In the genomic region with DNA sequence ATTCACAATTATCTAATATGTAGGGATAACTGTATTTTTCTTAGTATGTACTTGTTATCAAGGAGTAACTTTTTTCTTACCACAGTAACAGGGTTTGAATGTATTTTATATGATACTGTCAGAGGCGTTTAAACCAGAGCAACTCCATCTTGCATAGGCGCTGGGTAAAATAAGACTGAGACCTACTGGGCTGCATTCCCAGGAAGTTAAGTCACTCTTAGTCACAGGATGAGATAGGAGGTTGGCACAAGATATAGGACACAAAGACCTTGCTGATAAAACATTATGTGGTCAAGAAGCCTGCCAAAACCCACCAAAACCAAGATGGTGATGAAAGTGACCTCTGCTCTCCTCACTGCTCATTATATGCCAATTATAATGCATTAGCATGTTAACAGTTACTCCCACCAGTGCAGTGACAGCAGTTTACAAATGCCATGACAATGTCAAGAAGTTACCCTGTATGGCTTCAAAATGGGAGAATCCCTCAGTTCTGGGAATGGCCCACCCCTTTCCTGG, we compare ENCODE assay signal across 13 cellular contexts.
DNase-seq lines count a peak whose midpoint lies in the region; ATAC-seq and TF ChIP-seq lines count a peak whose summit lies in the region.
"Had no signal": no experiment of that assay in that cellular context is flagged by ENCODE, and none has a peak within 500 bp of the region (broad histone marks: within the 10 kb centered on the region; RNA-seq: fewer than 3 reads in every experiment).

No MANE protein-coding gene starts in this region.

- no peaks in the 10 kb centered on the region for H3K4me1 ChIP-seq in SJCRH30
- peaks cover 13% of the 10 kb centered on the region for H3K4me1 ChIP-seq in fibroblast of lung (ENCODE audit: control insufficient read depth, extremely low read depth, insufficient read depth, low read length)
- H3K4me1 ChIP-seq in rectal smooth muscle tissue (ENCODE audit: control insufficient read depth, insufficient read depth, low read length): peaks cover 11% of the 10 kb centered on the region

- H3K27me3 ChIP-seq in SJCRH30: no peaks in the 10 kb centered on the region
- no peaks in the 10 kb centered on the region for H3K27me3 ChIP-seq in fibroblast of lung (ENCODE audit: control insufficient read depth, insufficient read depth, low read length)
- H3K27me3 ChIP-seq in rectal smooth muscle tissue (ENCODE audit: control insufficient read depth, insufficient read depth, low read length): no peaks in the 10 kb centered on the region

- no peak overlapping the region for H3K4me3 Mint-ChIP-seq in activated naive CD8-positive, alpha-beta T cell treated with anti-CD3 and anti-CD28 coated beads, Interleukin-2, amount 50 U/mL, for 24 hours
- H3K4me3 Mint-ChIP-seq in stimulated activated effector memory CD8-positive, alpha-beta T cell treated with anti-CD3 and anti-CD28 coated beads, Interleukin-12 subunit alpha, Interleukin-12 subunit beta, amount 100 ng/mL, for 72 hours: no peak overlapping the region
- H3K4me3 Mint-ChIP-seq in activated CD8-positive, alpha-beta T cell treated with anti-CD3 and anti-CD28 coated beads, Interleukin-2, amount 10 ng/mL, durations not matched to agents 7 days and 5 days: no peak overlapping the region
- H3K4me3 Mint-ChIP-seq: activated CD4-positive, alpha-beta T cell treated with anti-CD3 and anti-CD28 coated beads for 36 hours; activated naive CD8-positive, alpha-beta T cell treated with anti-CD3 and anti-CD28 coated beads, Interleukin-2, amount 10 ng/mL, durations not matched to agents 7 days and 5 days; mesothelial cell of epicardium had no signal

- no peaks in the 10 kb centered on the region for H4K20me1 ChIP-seq in fibroblast of lung (ENCODE audit: control insufficient read depth, extremely low read depth, insufficient read depth, low read length)

- no peak for TF ChIP-seq CTCF in fibroblast of lung (conservative IDR thresholded peaks at IDR 0.05 in 1 of 2, IDR thresholded peaks at IDR 0.05 in 1 of 2; ENCODE audit: low read depth in 1 of 2, low read length in 2 of 2)

- H3K9me3 ChIP-seq in SJCRH30 (replicated peaks) (no peaks in the 10 kb centered on the region; the same call in 1 of the 2 replicates), fibroblast of lung (ENCODE audit: control insufficient read depth, insufficient read depth, low read depth, low read length) (no peaks in the 10 kb centered on the region)

- H3K4me1 Mint-ChIP-seq in activated naive CD8-positive, alpha-beta T cell treated with anti-CD3 and anti-CD28 coated beads, Interleukin-2, amount 50 U/mL, for 24 hours: no peaks in the 10 kb centered on the region
- no peaks in the 10 kb centered on the region for H3K4me1 Mint-ChIP-seq in stimulated activated effector memory CD8-positive, alpha-beta T cell treated with anti-CD3 and anti-CD28 coated beads, Interleukin-12 subunit alpha, Interleukin-12 subunit beta, amount 100 ng/mL, for 72 hours
- H3K4me1 Mint-ChIP-seq in activated CD8-positive, alpha-beta T cell treated with anti-CD3 and anti-CD28 coated beads, Interleukin-2, amount 10 ng/mL, durations not matched to agents 7 days and 5 days (ENCODE audit: low read depth): no peaks in the 10 kb centered on the region
- H3K4me1 Mint-ChIP-seq: activated CD4-positive, alpha-beta T cell treated with anti-CD3 and anti-CD28 coated beads for 36 hours; activated naive CD8-positive, alpha-beta T cell treated with anti-CD3 and anti-CD28 coated beads, Interleukin-2, amount 10 ng/mL, durations not matched to agents 7 days and 5 days; mesothelial cell of epicardium had no signal

- no peaks in the 10 kb centered on the region for H3K36me3 Mint-ChIP-seq in activated naive CD8-positive, alpha-beta T cell treated with anti-CD3 and anti-CD28 coated beads, Interleukin-2, amount 50 U/mL, for 24 hours (ENCODE audit: low read depth)
- no peaks in the 10 kb centered on the region for H3K36me3 Mint-ChIP-seq in stimulated activated effector memory CD8-positive, alpha-beta T cell treated with anti-CD3 and anti-CD28 coated beads, Interleukin-12 subunit alpha, Interleukin-12 subunit beta, amount 100 ng/mL, for 72 hours
- no peaks in the 10 kb centered on the region for H3K36me3 Mint-ChIP-seq in activated CD8-positive, alpha-beta T cell treated with anti-CD3 and anti-CD28 coated beads, Interleukin-2, amount 10 ng/mL, durations not matched to agents 7 days and 5 days (ENCODE audit: low read depth)
- H3K36me3 Mint-ChIP-seq: activated naive CD8-positive, alpha-beta T cell treated with anti-CD3 and anti-CD28 coated beads, Interleukin-2, amount 10 ng/mL, durations not matched to agents 7 days and 5 days; mesothelial cell of epicardium had no signal

- H2AFZ ChIP-seq in fibroblast of lung (ENCODE audit: low read length): no peak overlapping the region

- H3K27me3 Mint-ChIP-seq in activated naive CD8-positive, alpha-beta T cell treated with anti-CD3 and anti-CD28 coated beads, Interleukin-2, amount 50 U/mL, for 24 hours: no peaks in the 10 kb centered on the region
- H3K27me3 Mint-ChIP-seq in activated CD8-positive, alpha-beta T cell treated with anti-CD3 and anti-CD28 coated beads, Interleukin-2, amount 10 ng/mL, durations not matched to agents 7 days and 5 days (ENCODE audit: low read depth): no peaks in the 10 kb centered on the region
- H3K27me3 Mint-ChIP-seq: activated CD4-positive, alpha-beta T cell treated with anti-CD3 and anti-CD28 coated beads for 36 hours; activated naive CD8-positive, alpha-beta T cell treated with anti-CD3 and anti-CD28 coated beads, Interleukin-2, amount 10 ng/mL, durations not matched to agents 7 days and 5 days had no signal

- no peaks in the 10 kb centered on the region for H3K36me3 ChIP-seq in SJCRH30
- no peaks in the 10 kb centered on the region for H3K36me3 ChIP-seq in fibroblast of lung (ENCODE audit: control insufficient read depth, insufficient read depth, low read length)
- H3K36me3 ChIP-seq in rectal smooth muscle tissue (ENCODE audit: control insufficient read depth, insufficient read depth, low read length): no peaks in the 10 kb centered on the region

- H3K4me2 ChIP-seq in fibroblast of lung (ENCODE audit: extremely low read depth, insufficient read depth, low read length): peak overlapping the region; percentile 25

- H3K27ac ChIP-seq in SJCRH30 (peak overlapping the region; percentile 33; the same call in 1 of the 2 replicates), fibroblast of lung (ENCODE audit: insufficient read depth, low read length) (peak overlapping the region; percentile 78), rectal smooth muscle tissue (ENCODE audit: low read depth, low read length) (peak overlapping the region; percentile 36)

- no peak overlapping the region for H3K9ac ChIP-seq in fibroblast of lung (ENCODE audit: insufficient read depth, low read length)
- H3K9ac ChIP-seq in rectal smooth muscle tissue (ENCODE audit: low read length): no peak overlapping the region

- POLR2A ChIA-PET in activated CD8-positive, alpha-beta T cell treated with anti-CD3 and anti-CD28 coated beads, Interleukin-2, amount 10 ng/mL, durations not matched to agents 7 days and 5 days (lab: Charles Lee): no interaction called here

- H3K9me3 Mint-ChIP-seq in activated naive CD8-positive, alpha-beta T cell treated with anti-CD3 and anti-CD28 coated beads, Interleukin-2, amount 50 U/mL, for 24 hours: no peaks in the 10 kb centered on the region
- H3K9me3 Mint-ChIP-seq in stimulated activated effector memory CD8-positive, alpha-beta T cell treated with anti-CD3 and anti-CD28 coated beads, Interleukin-12 subunit alpha, Interleukin-12 subunit beta, amount 100 ng/mL, for 72 hours: peaks cover 22% of the 10 kb centered on the region
- H3K9me3 Mint-ChIP-seq in activated CD8-positive, alpha-beta T cell treated with anti-CD3 and anti-CD28 coated beads, Interleukin-2, amount 10 ng/mL, durations not matched to agents 7 days and 5 days (ENCODE audit: insufficient read depth): no peaks in the 10 kb centered on the region
- H3K9me3 Mint-ChIP-seq: activated naive CD8-positive, alpha-beta T cell treated with anti-CD3 and anti-CD28 coated beads, Interleukin-2, amount 10 ng/mL, durations not matched to agents 7 days and 5 days had no signal

- CTCF ChIA-PET in activated CD8-positive, alpha-beta T cell treated with anti-CD3 and anti-CD28 coated beads, Interleukin-2, amount 10 ng/mL, durations not matched to agents 7 days and 5 days (lab: Charles Lee): no interaction called here

- ATAC-seq in activated naive CD8-positive, alpha-beta T cell treated with anti-CD3 and anti-CD28 coated beads, Interleukin-2, amount 50 U/mL, for 24 hours: no peak
- no peak for ATAC-seq in stimulated activated effector memory CD8-positive, alpha-beta T cell treated with anti-CD3 and anti-CD28 coated beads, Interleukin-12 subunit alpha, Interleukin-12 subunit beta, amount 100 ng/mL, for 72 hours
- ATAC-seq in HG02938 (IDR thresholded peaks at IDR 0.05; ENCODE audit: unreplicated experiment): no peak
- ATAC-seq in activated CD8-positive, alpha-beta T cell treated with anti-CD3 and anti-CD28 coated beads, Interleukin-2, amount 10 ng/mL, durations not matched to agents 7 days and 5 days: no peak

- no peaks in the 10 kb centered on the region for H3K79me2 ChIP-seq in fibroblast of lung (ENCODE audit: control insufficient read depth, insufficient read depth, low read length)

- H3K27ac Mint-ChIP-seq in activated naive CD8-positive, alpha-beta T cell treated with anti-CD3 and anti-CD28 coated beads, Interleukin-2, amount 50 U/mL, for 24 hours: no peak overlapping the region
- H3K27ac Mint-ChIP-seq in stimulated activated effector memory CD8-positive, alpha-beta T cell treated with anti-CD3 and anti-CD28 coated beads, Interleukin-12 subunit alpha, Interleukin-12 subunit beta, amount 100 ng/mL, for 72 hours: no peak overlapping the region
- no peak overlapping the region for H3K27ac Mint-ChIP-seq in activated CD8-positive, alpha-beta T cell treated with anti-CD3 and anti-CD28 coated beads, Interleukin-2, amount 10 ng/mL, durations not matched to agents 7 days and 5 days
- H3K27ac Mint-ChIP-seq: activated CD4-positive, alpha-beta T cell treated with anti-CD3 and anti-CD28 coated beads for 36 hours; activated naive CD8-positive, alpha-beta T cell treated with anti-CD3 and anti-CD28 coated beads, Interleukin-2, amount 10 ng/mL, durations not matched to agents 7 days and 5 days; mesothelial cell of epicardium had no signal

- H3K4me3 ChIP-seq in SJCRH30 (no peak overlapping the region), fibroblast of lung (replicated peaks in 1 of 4; ENCODE audit: control extremely low read depth in 1 of 4, insufficient read depth in 1 of 4, low read depth in 3 of 4, low read length in 4 of 4) (no peak overlapping the region), rectal smooth muscle tissue (ENCODE audit: low read length) (no peak overlapping the region)

- DNase-seq in H4 (ENCODE audit: low spot score) (peak; percentile 95), SJCRH30 (peak in 1 of 2 experiments; percentile 6), fibroblast of lung (ENCODE audit: low read depth in 2 of 2) (peak; percentile 80 to 98)
- no peak for DNase-seq in activated naive CD8-positive, alpha-beta T cell treated with anti-CD3 and anti-CD28 coated beads, Interleukin-2, amount 50 U/mL, for 24 hours
- DNase-seq in stimulated activated effector memory CD8-positive, alpha-beta T cell treated with anti-CD3 and anti-CD28 coated beads, Interleukin-12 subunit alpha, Interleukin-12 subunit beta, amount 100 ng/mL, for 72 hours (ENCODE audit: low spot score in 2 of 2): no peak
- DNase-seq in activated CD8-positive, alpha-beta T cell treated with anti-CD3 and anti-CD28 coated beads, Interleukin-2, amount 10 ng/mL, durations not matched to agents 7 days and 5 days: no peak
- DNase-seq: activated CD4-positive, alpha-beta T cell treated with anti-CD3 and anti-CD28 coated beads for 36 hours; activated naive CD8-positive, alpha-beta T cell treated with anti-CD3 and anti-CD28 coated beads, Interleukin-2, amount 10 ng/mL, durations not matched to agents 7 days and 5 days; DMS79; stimulated activated naive CD4-positive, alpha-beta T cell treated with Interleukin-2 at 50 U/mL for 16 hours had no signal

Comparison
In these comparisons a context has a peak if more than half of its experiments do, and no peak if none do; other contexts are left out.
1. DNase-seq: peak in H4 (single experiment) and fibroblast of lung (2 of 2); none in activated naive CD8-positive, alpha-beta T cell treated with anti-CD3 and anti-CD28 coated beads, Interleukin-2, amount 50 U/mL, for 24 hours (single experiment), stimulated activated effector memory CD8-positive, alpha-beta T cell treated with anti-CD3 and anti-CD28 coated beads, Interleukin-12 subunit alpha, Interleukin-12 subunit beta, amount 100 ng/mL, for 72 hours (0 of 2) and activated CD8-positive, alpha-beta T cell treated with anti-CD3 and anti-CD28 coated beads, Interleukin-2, amount 10 ng/mL, durations not matched to agents 7 days and 5 days (single experiment).
2. Peak in every context shown above with its lines, with median percentiles within 50 percentile points of each other: H3K27ac ChIP-seq.